Comparison of ENCODE assay signal across 22 cellular contexts in the genomic region with DNA sequence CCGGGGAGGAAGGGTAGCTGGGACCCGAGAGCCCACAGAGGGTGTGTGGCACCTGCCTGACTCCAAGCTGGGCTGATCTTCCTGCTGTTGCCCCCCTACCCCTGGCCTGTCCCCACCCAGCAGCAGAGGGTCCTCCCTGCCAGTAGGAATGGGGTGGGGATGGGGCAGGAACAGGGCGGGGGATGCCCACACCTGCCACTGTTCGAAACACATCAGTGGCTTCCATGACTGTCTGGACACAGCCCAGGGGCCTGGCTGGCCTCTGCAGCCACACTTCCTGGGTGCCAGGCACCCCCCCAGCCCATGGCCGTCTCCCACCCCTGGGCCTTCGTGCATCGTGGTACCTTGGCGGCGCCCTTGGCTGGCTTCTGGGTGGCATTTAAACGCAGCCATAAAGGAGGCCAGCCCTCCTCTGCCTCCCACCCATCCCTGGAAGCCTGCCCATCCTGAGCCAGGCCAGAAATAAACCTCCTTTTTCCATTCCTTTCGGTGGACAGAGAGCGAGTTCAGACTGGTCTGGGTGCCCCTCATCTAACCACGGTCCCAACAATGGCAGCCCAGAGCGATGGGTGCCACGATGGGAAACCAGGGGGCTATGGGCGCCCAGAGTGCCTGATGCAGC.
"Had no signal": no experiment of that assay in that cellular context is flagged by ENCODE, and none has a peak within 500 bp of the region (broad histone marks: within the 10 kb centered on the region; RNA-seq: fewer than 3 reads in every experiment).

No MANE protein-coding gene starts in this region.

- H3K9me3 Mint-ChIP-seq: activated CD4-positive, alpha-beta memory T cell treated with anti-CD3 and anti-CD28 coated beads for 36 hours; activated CD4-positive, alpha-beta T cell treated with anti-CD3 and anti-CD28 coated beads, Interleukin-2, amount 10 ng/mL, durations not matched to agents 24 days and 14 days; activated naive CD4-positive, alpha-beta T cell treated with anti-CD3 and anti-CD28 coated beads, Interleukin-2, amount 50 U/mL, for 72 hours; activated T-cell treated with anti-CD3 and anti-CD28 coated beads, Interleukin-2, amount 50 U/mL, for 24 hours; activated T-helper 17 cell treated with anti-CD3 and anti-CD28 coated beads, Interleukin-2, amount 50 U/mL, for 72 hours; central memory CD8-positive, alpha-beta T cell; dendritic cell treated with granulocyte-macrophage colony-stimulating factor and Interleukin-4, amounts not matched to agents 40 ng/mL and 50 ng/mL, for 4 days; naive thymus-derived CD4-positive, alpha-beta T cell; stimulated activated naive CD8-positive, alpha-beta T cell treated with anti-CD3 and anti-CD28 coated beads, Interleukin-15, Interleukin-2, amounts not matched to agents 100 ng/mL and 50 ng/mL, for 24 hours had no signal

- H3K4me3 Mint-ChIP-seq: activated CD4-positive, alpha-beta memory T cell treated with anti-CD3 and anti-CD28 coated beads for 36 hours; activated CD4-positive, alpha-beta T cell treated with anti-CD3 and anti-CD28 coated beads, Interleukin-2, amount 10 ng/mL, durations not matched to agents 24 days and 14 days; activated T-cell treated with anti-CD3 and anti-CD28 coated beads, Interleukin-2, amount 50 U/mL, for 24 hours; activated T-helper 17 cell treated with anti-CD3 and anti-CD28 coated beads, Interleukin-2, amount 50 U/mL, for 72 hours; dendritic cell treated with granulocyte-macrophage colony-stimulating factor and Interleukin-4, amounts not matched to agents 40 ng/mL and 50 ng/mL, for 4 days; naive thymus-derived CD4-positive, alpha-beta T cell; stimulated activated naive CD8-positive, alpha-beta T cell treated with anti-CD3 and anti-CD28 coated beads, Interleukin-15, Interleukin-2, amounts not matched to agents 100 ng/mL and 50 ng/mL, for 24 hours; T-helper 17 cell had no signal

- DNase-seq: activated CD4-positive, alpha-beta memory T cell treated with anti-CD3 and anti-CD28 coated beads for 36 hours; activated CD4-positive, alpha-beta T cell treated with anti-CD3 and anti-CD28 coated beads, Interleukin-2, amount 10 ng/mL, durations not matched to agents 24 days and 14 days; activated CD4-positive, CD25-positive, alpha-beta regulatory T cell treated with anti-CD3 and anti-CD28 coated beads, Interleukin-2, amount 50 U/mL, for 72 hours; activated CD8-positive, alpha-beta memory T cell treated with anti-CD3 and anti-CD28 coated beads, Interleukin-2, amount 50 U/mL, for 48 hours; activated T-cell treated with anti-CD3 and anti-CD28 coated beads, Interleukin-2, amount 50 U/mL, for 24 hours; esophagus squamous epithelium; foreskin melanocyte; naive thymus-derived CD4-positive, alpha-beta T cell; nucleus accumbens; spleen; stimulated activated CD4-positive, alpha-beta T cell treated with anti-CD3 and anti-CD28 coated beads, Interleukin-4, amount 100 ng/mL, for 1 hour; T-helper 17 cell; T1000; thyroid gland had no signal

- H3K4me1 Mint-ChIP-seq: activated T-helper 17 cell treated with anti-CD3 and anti-CD28 coated beads, Interleukin-2, amount 50 U/mL, for 72 hours; central memory CD8-positive, alpha-beta T cell; T-helper 17 cell had no signal

- H3K9ac ChIP-seq: parathyroid adenoma had no signal

- H3K27me3 ChIP-seq: thyroid gland had no signal

- H3K9me3 ChIP-seq: esophagus squamous epithelium, spleen, thyroid gland had no signal

- H3K27ac Mint-ChIP-seq: activated CD4-positive, alpha-beta memory T cell treated with anti-CD3 and anti-CD28 coated beads for 36 hours; activated CD4-positive, alpha-beta T cell treated with anti-CD3 and anti-CD28 coated beads, Interleukin-2, amount 10 ng/mL, durations not matched to agents 24 days and 14 days; activated T-cell treated with anti-CD3 and anti-CD28 coated beads, Interleukin-2, amount 50 U/mL, for 24 hours; activated T-helper 17 cell treated with anti-CD3 and anti-CD28 coated beads, Interleukin-2, amount 50 U/mL, for 72 hours; dendritic cell treated with granulocyte-macrophage colony-stimulating factor and Interleukin-4, amounts not matched to agents 40 ng/mL and 50 ng/mL, for 4 days; naive thymus-derived CD4-positive, alpha-beta T cell; stimulated activated naive CD8-positive, alpha-beta T cell treated with anti-CD3 and anti-CD28 coated beads, Interleukin-15, Interleukin-2, amounts not matched to agents 100 ng/mL and 50 ng/mL, for 24 hours; T-helper 17 cell had no signal

- H3K4me1 ChIP-seq: parathyroid adenoma, thyroid gland had no signal

- H3K27ac ChIP-seq: parathyroid adenoma, spleen, thyroid gland had no signal

- ATAC-seq: activated naive CD4-positive, alpha-beta T cell treated with anti-CD3 and anti-CD28 coated beads, Interleukin-2, amount 50 U/mL, for 72 hours; activated T-helper 17 cell treated with anti-CD3 and anti-CD28 coated beads, Interleukin-2, amount 50 U/mL, for 72 hours; naive thymus-derived CD4-positive, alpha-beta T cell; right cardiac atrium; SK-N-SH treated with all-trans-retinoic acid at 6 μM for 48 hours; T-helper 17 cell had no signal

- H3K4me3 ChIP-seq: esophagus squamous epithelium, spleen, thyroid gland had no signal

- H3K27me3 Mint-ChIP-seq: activated CD4-positive, alpha-beta memory T cell treated with anti-CD3 and anti-CD28 coated beads for 36 hours; activated CD4-positive, alpha-beta T cell treated with anti-CD3 and anti-CD28 coated beads, Interleukin-2, amount 10 ng/mL, durations not matched to agents 24 days and 14 days; activated T-cell treated with anti-CD3 and anti-CD28 coated beads, Interleukin-2, amount 50 U/mL, for 24 hours; activated T-helper 17 cell treated with anti-CD3 and anti-CD28 coated beads, Interleukin-2, amount 50 U/mL, for 72 hours; dendritic cell treated with granulocyte-macrophage colony-stimulating factor and Interleukin-4, amounts not matched to agents 40 ng/mL and 50 ng/mL, for 4 days; naive thymus-derived CD4-positive, alpha-beta T cell; stimulated activated naive CD8-positive, alpha-beta T cell treated with anti-CD3 and anti-CD28 coated beads, Interleukin-15, Interleukin-2, amounts not matched to agents 100 ng/mL and 50 ng/mL, for 24 hours had no signal

- H3K36me3 ChIP-seq: esophagus squamous epithelium, spleen, thyroid gland had no signal
